8 cellular contexts compared by ENCODE assay signal in genomic region chr3:46932455-46933225, GRCh38. TPM values are rescaled to one million over a fixed set of nuclear protein-coding genes. Genes with fewer than 3 reads are reported as not detected.
DNase-seq lines count a peak whose midpoint lies in the region; ATAC-seq and TF ChIP-seq lines count a peak whose summit lies in the region.
"Had no signal": no experiment of that assay in that cellular context is flagged by ENCODE, and none has a peak within 500 bp of the region (broad histone marks: within the 10 kb centered on the region; RNA-seq: fewer than 3 reads in every experiment).

No MANE protein-coding gene starts in this region.

- H3K56ac ChIP-seq in IMR-90 (ENCODE audit: extremely low read depth, insufficient read depth, low read length): no peak overlapping the region

- intact Hi-C loops in IMR-90 (cut with micrococcal nuclease): loop anchor here (10.0 kb wide), 1 partner anchor 232 kb away; the partner anchor contains the start of gene SETD2
- intact Hi-C loops in left lung (cut with DNase I): no loop called here

- H3K9me1 ChIP-seq in IMR-90 (ENCODE audit: insufficient read depth, low read length): peaks cover 55% of the 10 kb centered on the region

- in situ Hi-C loops in IMR-90 (cut with MboI; ENCODE audit: low sequenced_read_pairs): no loop called here

- H3K4me1 Mint-ChIP-seq in activated naive CD8-positive, alpha-beta T cell treated with anti-CD3 and anti-CD28 coated beads, Interleukin-2, amount 50 U/mL, for 24 hours: peaks cover 80% of the 10 kb centered on the region
- peaks cover 94% of the 10 kb centered on the region for H3K4me1 Mint-ChIP-seq in stimulated activated memory B cell treated with anti-CD40 and anti-IgM and Interleukin-4, amounts not matched to agents 10 μg/mL and 1 μg/mL and 100 μg/mL, for 72 hours

- no peak for TF ChIP-seq RAD21 in IMR-90 (IDR thresholded peaks at IDR 0.05; ENCODE audit: low read length)

- no peak overlapping the region for H2AK9ac ChIP-seq in IMR-90 (replicated peaks; ENCODE audit: low read depth, low read length, poor library complexity)

- H3K27me3 ChIP-seq in IMR-90 (ENCODE audit: control insufficient read depth, insufficient read depth, low read length) (no peaks in the 10 kb centered on the region), left lung (no peaks in the 10 kb centered on the region)

- H3K36me3 ChIP-seq in IMR-90 (ENCODE audit: control insufficient read depth, insufficient read depth, low read length) (peaks cover 9% of the 10 kb centered on the region), left lung (peaks cover 0 to 16% of the 10 kb centered on the region in 2 donors)

- H3K9me3 ChIP-seq in IMR-90 (ENCODE audit: control insufficient read depth, insufficient read depth, low read length): no peaks in the 10 kb centered on the region
- no peaks in the 10 kb centered on the region for H3K9me3 ChIP-seq in left lung

- H3K14ac ChIP-seq in IMR-90 (replicated peaks; ENCODE audit: low read depth, low read length): no peak overlapping the region

- H2BK15ac ChIP-seq in IMR-90 (ENCODE audit: low read depth, low read length): no peak overlapping the region

- no peak for TF ChIP-seq POLR2A in IMR-90 (IDR thresholded peaks at IDR 0.05; ENCODE audit: low read depth, low read length)

- no peak overlapping the region for H3K23ac ChIP-seq in IMR-90 (ENCODE audit: low read depth, low read length)

- ATAC-seq in IMR-90 (ENCODE audit: low read depth) (no peak), left lung (peak; percentile 9), HG02981 (IDR thresholded peaks at IDR 0.05; ENCODE audit: unreplicated experiment) (no peak), HG03457 (IDR thresholded peaks at IDR 0.05; ENCODE audit: unreplicated experiment) (no peak)
- ATAC-seq in activated naive CD8-positive, alpha-beta T cell treated with anti-CD3 and anti-CD28 coated beads, Interleukin-2, amount 50 U/mL, for 24 hours: no peak
- ATAC-seq in stimulated activated memory B cell treated with anti-CD40 and anti-IgM and Interleukin-4, amounts not matched to agents 10 μg/mL and 1 μg/mL and 100 μg/mL, for 72 hours: no peak

- no peak overlapping the region for H4K91ac ChIP-seq in IMR-90 (ENCODE audit: insufficient read depth, low read depth, low read length)

- H3K36me3 Mint-ChIP-seq in activated naive CD8-positive, alpha-beta T cell treated with anti-CD3 and anti-CD28 coated beads, Interleukin-2, amount 50 U/mL, for 24 hours (ENCODE audit: low read depth): peaks cover 34% of the 10 kb centered on the region
- peaks cover 43% of the 10 kb centered on the region for H3K36me3 Mint-ChIP-seq in stimulated activated memory B cell treated with anti-CD40 and anti-IgM and Interleukin-4, amounts not matched to agents 10 μg/mL and 1 μg/mL and 100 μg/mL, for 72 hours

- no peak overlapping the region for H3K4me3 Mint-ChIP-seq in activated naive CD8-positive, alpha-beta T cell treated with anti-CD3 and anti-CD28 coated beads, Interleukin-2, amount 50 U/mL, for 24 hours
- no peak overlapping the region for H3K4me3 Mint-ChIP-seq in stimulated activated memory B cell treated with anti-CD40 and anti-IgM and Interleukin-4, amounts not matched to agents 10 μg/mL and 1 μg/mL and 100 μg/mL, for 72 hours

- H3K4me2 ChIP-seq in IMR-90 (ENCODE audit: low read depth, low read length): no peak overlapping the region

- H3K18ac ChIP-seq in IMR-90 (ENCODE audit: low read depth, low read length): no peak overlapping the region

- H3K27ac ChIP-seq in IMR-90 (ENCODE audit: insufficient read depth, low read length) (peak overlapping the region; percentile 38; the same call in 1 of the 2 replicates), left lung (peak overlapping the region; percentile 79 to 92)

- peaks cover 41 to 96% of the 10 kb centered on the region in 2 experiments for H3K79me1 ChIP-seq in IMR-90 (ENCODE audit: low read depth in 1 of 2, low read length in 2 of 2)

- TF ChIP-seq CTCF in IMR-90 (conservative IDR thresholded peaks at IDR 0.05; ENCODE audit: low read depth, low read length) (no peak), left lung (IDR thresholded peaks at IDR 0.05) (no peak)

- peaks cover 45% of the 10 kb centered on the region for H4K20me1 ChIP-seq in IMR-90 (ENCODE audit: insufficient read depth, low read length)

- no peak overlapping the region for H3K4me3 ChIP-seq in IMR-90 (ENCODE audit: insufficient read depth, low read depth, low read length)
- H3K4me3 ChIP-seq in left lung: no peak overlapping the region

- peak overlapping the region; percentile 3 for H2BK5ac ChIP-seq in IMR-90 (ENCODE audit: low read depth, low read length, poor library complexity, severe bottlenecking)

- peaks cover 56% of the 10 kb centered on the region for H3K4me1 ChIP-seq in IMR-90 (ENCODE audit: control insufficient read depth, insufficient read depth, low read length)
- H3K4me1 ChIP-seq in left lung: peaks cover 72 to 99% of the 10 kb centered on the region in 2 donors

- no peak overlapping the region for H2BK120ac ChIP-seq in IMR-90 (ENCODE audit: low read depth, low read length)

- CTCF ChIA-PET in IMR-90 (lab: Yijun Ruan, JAX): interaction anchor here (1.1 kb wide), 1 partner anchor 9 kb away, joined by 3 read pairs; no protein-coding TSS in a partner anchor

- H4K8ac ChIP-seq in IMR-90 (ENCODE audit: low read depth in 2 of 2, low read length in 2 of 2): no peak overlapping the region

- H3K9me3 Mint-ChIP-seq in activated naive CD8-positive, alpha-beta T cell treated with anti-CD3 and anti-CD28 coated beads, Interleukin-2, amount 50 U/mL, for 24 hours: no peaks in the 10 kb centered on the region
- H3K9me3 Mint-ChIP-seq in stimulated activated memory B cell treated with anti-CD40 and anti-IgM and Interleukin-4, amounts not matched to agents 10 μg/mL and 1 μg/mL and 100 μg/mL, for 72 hours: peaks cover 7% of the 10 kb centered on the region

- H3K9ac ChIP-seq in IMR-90 (ENCODE audit: low read depth, low read length): no peak overlapping the region

- H4K5ac ChIP-seq in IMR-90 (ENCODE audit: low read depth, low read length): no peak overlapping the region

- DNase-seq in IMR-90 (no peak), left lung (peak in 1 of 2 donors; percentile 47)
- no peak for DNase-seq in activated naive CD8-positive, alpha-beta T cell treated with anti-CD3 and anti-CD28 coated beads, Interleukin-2, amount 50 U/mL, for 24 hours
- DNase-seq in stimulated activated CD4-positive, alpha-beta T cell treated with anti-CD3 and anti-CD28 coated beads, Interleukin-2, amount 100 ng/mL, for 24 hours: no peak
- DNase-seq: NCI-H2171 had no signal

- H2AFZ ChIP-seq in IMR-90 (replicated peaks; ENCODE audit: low read length, poor library complexity): no peak overlapping the region

- no TSS peak for BruUV-seq in IMR-90 (replicated peaks; lab: Mats Ljungman, UMichigan)

- H2BK20ac ChIP-seq in IMR-90 (ENCODE audit: low read depth, low read length): no peak overlapping the region

- H2AK5ac ChIP-seq in IMR-90 (ENCODE audit: low read depth, low read length): peak overlapping the region; percentile 35

- 20% methylated on average over 1 of the region's 7 CpGs; no CpG with 5 or more reads in 1 of the 2 experiments for WGBS in IMR-90 (ENCODE audit: extremely low coverage in 2 of 2, insufficient read length in 1 of 2), 2 experiments

- H3K27ac Mint-ChIP-seq in activated naive CD8-positive, alpha-beta T cell treated with anti-CD3 and anti-CD28 coated beads, Interleukin-2, amount 50 U/mL, for 24 hours: peak overlapping the region; percentile 84
- peak overlapping the region; percentile 86 for H3K27ac Mint-ChIP-seq in stimulated activated memory B cell treated with anti-CD40 and anti-IgM and Interleukin-4, amounts not matched to agents 10 μg/mL and 1 μg/mL and 100 μg/mL, for 72 hours

- POLR2A ChIA-PET in IMR-90 (lab: Charles Lee; ENCODE audit: unreplicated experiment): no interaction called here

- peak overlapping the region; percentile 48; the same call in 1 of the 2 replicates for H3K4ac ChIP-seq in IMR-90 (ENCODE audit: low read depth, low read length)

- H3K27me3 Mint-ChIP-seq in activated naive CD8-positive, alpha-beta T cell treated with anti-CD3 and anti-CD28 coated beads, Interleukin-2, amount 50 U/mL, for 24 hours: no peaks in the 10 kb centered on the region
- H3K27me3 Mint-ChIP-seq in stimulated activated memory B cell treated with anti-CD40 and anti-IgM and Interleukin-4, amounts not matched to agents 10 μg/mL and 1 μg/mL and 100 μg/mL, for 72 hours: no peaks in the 10 kb centered on the region

- dilution Hi-C loops in IMR-90 (cut with HindIII; ENCODE audit: low sequenced_read_pairs, unreplicated experiment): no loop called here

TF ChIP-seq in IMR-90, 13 proteins besides CTCF, POLR2A, EP300 and RAD21 (continues in another document):
- no peak for TF ChIP-seq RCOR1 (IDR thresholded peaks at IDR 0.05; ENCODE audit: insufficient replicate concordance, low read length)
- no peak for TF ChIP-seq MAZ (IDR thresholded peaks at IDR 0.05; ENCODE audit: borderline replicate concordance, low read depth, low read length)
- TF ChIP-seq BHLHE40 (IDR thresholded peaks at IDR 0.05; ENCODE audit: low read depth, low read length): no peak
- no peak for TF ChIP-seq RFX5 (IDR thresholded peaks at IDR 0.05; ENCODE audit: low read depth, low read length)
- TF ChIP-seq NFE2L2 (IDR thresholded peaks at IDR 0.05; ENCODE audit: low read depth, low read length): no peak
- TF ChIP-seq MXI1 (IDR thresholded peaks at IDR 0.05; ENCODE audit: borderline replicate concordance, low read depth, low read length): no peak
- no peak for TF ChIP-seq MAFK (IDR thresholded peaks at IDR 0.05; ENCODE audit: low read depth, low read length)
- TF ChIP-seq CHD1 (IDR thresholded peaks at IDR 0.05; ENCODE audit: low read depth, low read length): no peak
- TF ChIP-seq CEBPB (IDR thresholded peaks at IDR 0.05; ENCODE audit: low read depth, low read length): no peak

RNA-seq across cellular contexts. Expression of gene CCDC12, which starts 43.9 kb away (rescaled TPM):
- total RNA-seq in IMR-90 (2012; rRNA removed) (15.2 and 21.7 TPM in 2 replicates), left lung (10 to 100 TPM; 34.7 to 43.7 TPM)
- polyA plus RNA-seq in IMR-90 (2012; rRNA removed): 35.1 and 41.7 TPM in 2 replicates
- polyA plus RNA-seq in IMR-90 (2012; cell fraction: cytosol; rRNA removed): 43.9 and 71.8 TPM in 2 replicates
- 52.4 and 55.2 TPM in 2 replicates for polyA plus RNA-seq in IMR-90 (2012; cell fraction: nucleus; rRNA removed; ENCODE audit: low replicate concordance)

RNA-seq across cellular contexts. Expression of gene NBEAL2, which starts 46.8 kb away (rescaled TPM):
- total RNA-seq in IMR-90 (2012; rRNA removed) (2.2 TPM in 2 replicates), left lung (100 to 1,000 TPM in 1 of 2 donors, 10 to 100 TPM in 1; 99.6 to 148 TPM)
- polyA plus RNA-seq in IMR-90 (2012; rRNA removed): 11.7 and 12.5 TPM in 2 replicates
- 5.6 and 8.2 TPM in 2 replicates for polyA plus RNA-seq in IMR-90 (2012; cell fraction: cytosol; rRNA removed)
- polyA plus RNA-seq in IMR-90 (2012; cell fraction: nucleus; rRNA removed; ENCODE audit: low replicate concordance): 80.3 and 267 TPM in 2 replicates

RNA-seq across cellular contexts. Expression of gene PTH1R, which starts 55.1 kb away (rescaled TPM):
- total RNA-seq in IMR-90 (2012; rRNA removed): under 0.01 and 0.18 TPM in 2 replicates
- 0.15 and 0.56 TPM in 2 replicates for polyA plus RNA-seq in IMR-90 (2012; rRNA removed)
- polyA plus RNA-seq in IMR-90 (2012; cell fraction: cytosol; rRNA removed): 0.24 and 0.28 TPM in 2 replicates
- polyA plus RNA-seq in IMR-90 (2012; cell fraction: nucleus; rRNA removed; ENCODE audit: low replicate concordance): 0.23 and 0.77 TPM in 2 replicates
- 10 to 100 TPM; 12.0 to 22.8 TPM for total RNA-seq in left lung

Comparison
In these comparisons a context has a peak if more than half of its experiments do, and no peak if none do; other contexts are left out.
1. RNA of gene NBEAL2, which starts 46.8 kb away (total RNA-seq): 99.6 to 148 TPM in left lung; 2.2 TPM in IMR-90; every median in the first group is over 10 times any median in the second.
2. RNA of gene PTH1R, which starts 55.1 kb away (total RNA-seq): 12.0 to 22.8 TPM in left lung; under 0.01 to 0.18 TPM in IMR-90; every median in the first group is over 10 times any median in the second.